17 cellular contexts compared by ENCODE assay signal in the genomic region with DNA sequence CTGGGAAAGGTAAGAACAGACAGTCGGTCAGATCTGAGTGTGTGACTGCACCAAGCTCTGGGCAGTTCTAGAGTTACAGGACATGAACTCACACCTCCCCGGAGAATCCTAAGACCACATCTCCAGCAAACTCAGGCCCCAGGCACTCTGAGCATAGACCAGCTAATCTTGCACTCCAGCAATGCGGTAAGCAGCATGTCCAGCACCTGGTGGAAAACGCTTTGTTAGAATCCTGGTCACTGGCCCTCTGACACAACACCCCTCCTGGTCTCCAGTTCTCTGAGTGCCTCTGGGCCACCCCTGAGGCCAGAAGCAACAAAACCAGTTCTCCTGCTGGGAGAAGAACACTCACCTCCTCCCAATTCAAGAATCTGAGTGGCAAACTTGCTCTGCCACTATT.
DNase-seq lines count a peak whose midpoint lies in the region; FAIRE-seq and TF ChIP-seq lines count a peak whose summit lies in the region.
"Had no signal": no experiment of that assay in that cellular context is flagged by ENCODE, and none has a peak within 500 bp of the region (broad histone marks: within the 10 kb centered on the region; RNA-seq: fewer than 3 reads in every experiment).

No MANE protein-coding gene starts in this region.

- FAIRE-seq in RCC 7860 (lab: Jason Lieb, UNC), result no peak
- FAIRE-seq: GM19239 had no signal

- TF ChIP-seq CTCF in PC-9 (conservative IDR thresholded peaks at IDR 0.05) (no peak), esophagus muscularis mucosa (IDR thresholded peaks at IDR 0.05) (no peak)

- TF ChIP-seq POLR2A in esophagus muscularis mucosa (IDR thresholded peaks at IDR 0.05; ENCODE audit: low read depth), result no peak

- 69% methylated on average over 3 of the region's 4 CpGs for WGBS in esophagus muscularis mucosa
- WGBS in trophoblast cell (ENCODE audit: extremely low coverage, insufficient coverage, insufficient read length), result no CpG with 5 or more reads among the region's 4 CpGs

- H3K9me3 Mint-ChIP-seq in immature natural killer cell, result no peaks in the 10 kb centered on the region

- H3K4me2 ChIP-seq in PC-9 (peak overlapping the region; percentile 58), trophoblast cell (ENCODE audit: low read length) (peak overlapping the region; percentile 25)
- H3K4me2 ChIP-seq: SK-N-SH had no signal

- DNase-seq in DMS79 (lab: John Stamatoyannopoulos, UW) (peak; percentile 66), PC-9 (peak; percentile 81 to 99), esophagus muscularis mucosa (ENCODE audit: extremely low spot score) (peak; percentile 88), trophoblast cell (peak; percentile 99 to 100), immature natural killer cell (no peak), DMS153 treated with DMSO at 0.1 percent for 48 hours (lab: John Stamatoyannopoulos, UW; ENCODE audit: unreplicated experiment) (no peak), RCC 7860 (ENCODE audit: low spot score) (no peak)
- DNase-seq: ACHN, AML-193, EL, MG63, NCI-H1105, NCI-H187, NCI-H226, NCI-H69, SK-N-SH had no signal

- no peak overlapping the region for H2BK12ac ChIP-seq in trophoblast cell (ENCODE audit: low read length)

- H3K79me2 ChIP-seq in PC-9 (ENCODE audit: low read depth) (no peaks in the 10 kb centered on the region), trophoblast cell (ENCODE audit: control insufficient read depth, insufficient read depth, low read length, poor library complexity) (no peaks in the 10 kb centered on the region)

- POLR2A ChIA-PET in PC-9 (lab: Charles Lee; ENCODE audit: unreplicated experiment), result interaction anchor here (0.6 to 1.3 kb wide), 2 partner anchors 95 to 482 kb away, joined by 3 to 8 read pairs; no protein-coding TSS in a partner anchor

- no peak overlapping the region for H2BK120ac ChIP-seq in trophoblast cell (ENCODE audit: insufficient read depth, low read length, poor library complexity)

- no peak overlapping the region for H3K14ac ChIP-seq in trophoblast cell (ENCODE audit: low read length)

- H2AFZ ChIP-seq in PC-9 (no peak overlapping the region), trophoblast cell (ENCODE audit: insufficient read depth, low read length, poor library complexity) (no peak overlapping the region)

- H3K4me3 ChIP-seq in PC-9 (0 out of 2 replicates have a peak overlapping the region, but pooled peaks have one; percentile 5), esophagus muscularis mucosa (no peak overlapping the region), trophoblast cell (ENCODE audit: low read depth, low read length) (no peak overlapping the region)
- H3K4me3 ChIP-seq: MG63 had no signal

- CTCF ChIA-PET in PC-9 (lab: Charles Lee), result interaction anchor here (0.6 kb wide), 1 partner anchor 721 kb away, joined by 3 read pairs; no protein-coding TSS in a partner anchor

- H3F3A ChIP-seq in PC-9 (ENCODE audit: insufficient read depth, low read depth), result peaks cover 57% of the 10 kb centered on the region

- no peak overlapping the region for H3K9ac ChIP-seq in trophoblast cell (ENCODE audit: low read length)
- H3K9ac ChIP-seq: SK-N-SH had no signal

- H3K23ac ChIP-seq in trophoblast cell (ENCODE audit: low read length), result no peak overlapping the region

- peaks cover 7% of the 10 kb centered on the region for H3K79me1 ChIP-seq in trophoblast cell (ENCODE audit: low read length)

- H3K4me1 ChIP-seq in PC-9 (replicated peaks; ENCODE audit: insufficient read depth) (peaks cover 83% of the 10 kb centered on the region), esophagus muscularis mucosa (no peaks in the 10 kb centered on the region), trophoblast cell (ENCODE audit: control insufficient read depth in 1 of 2, insufficient read depth in 2 of 2, low read length in 2 of 2) (peaks cover 13 to 28% of the 10 kb centered on the region in 2 experiments)

- no peak overlapping the region for H4K8ac ChIP-seq in trophoblast cell (ENCODE audit: low read depth, low read length)

- H3K27me3 Mint-ChIP-seq in immature natural killer cell (ENCODE audit: low read depth in 3 of 3), result peaks cover 2 to 9% (median 5%) of the 10 kb centered on the region in 3 donors

- no peaks in the 10 kb centered on the region for H3K36me3 Mint-ChIP-seq in immature natural killer cell

- H3K36me3 ChIP-seq in PC-9 (ENCODE audit: low read depth), result no peaks in the 10 kb centered on the region
- no peaks in the 10 kb centered on the region for H3K36me3 ChIP-seq in esophagus muscularis mucosa
- peaks cover 0 to 2% of the 10 kb centered on the region in 2 experiments for H3K36me3 ChIP-seq in trophoblast cell (ENCODE audit: control insufficient read depth in 1 of 2, insufficient read depth in 2 of 2, low read length in 2 of 2)
- H3K36me3 ChIP-seq: MG63 had no signal

- H4K20me1 ChIP-seq in PC-9 (ENCODE audit: insufficient read depth), result no peaks in the 10 kb centered on the region

- H3K27ac ChIP-seq in PC-9 (peak overlapping the region; percentile 89), esophagus muscularis mucosa (replicated peaks in 1 of 4) (no peak overlapping the region), trophoblast cell (ENCODE audit: low read depth, low read length) (peak overlapping the region; percentile 78)

- peak overlapping the region; percentile 43 for H3K18ac ChIP-seq in trophoblast cell (ENCODE audit: low read length)

- H2AK5ac ChIP-seq in trophoblast cell (ENCODE audit: low read length), result no peak overlapping the region

- H3K27me3 ChIP-seq in PC-9 (ENCODE audit: insufficient read depth, low read depth) (no peaks in the 10 kb centered on the region), esophagus muscularis mucosa (peaks cover 0 to 28% (median 0%) of the 10 kb centered on the region in 4 donors), trophoblast cell (ENCODE audit: insufficient read depth, low read length) (no peaks in the 10 kb centered on the region)
- H3K27me3 ChIP-seq: MG63 had no signal

- no TSS peak for BruUV-seq in PC-9 (replicated peaks; lab: Mats Ljungman, UMichigan)

- no peak overlapping the region for H3K27ac Mint-ChIP-seq in immature natural killer cell

- H3K9me3 ChIP-seq in PC-9 (ENCODE audit: insufficient read depth, low read depth) (peaks cover 7% of the 10 kb centered on the region), esophagus muscularis mucosa (no peaks in the 10 kb centered on the region), trophoblast cell (ENCODE audit: insufficient read depth, low read depth, low read length) (peaks cover 4% of the 10 kb centered on the region)
- H3K9me3 ChIP-seq: MG63, SK-N-SH had no signal

- no peak overlapping the region for H3K4ac ChIP-seq in trophoblast cell (ENCODE audit: low read depth, low read length)

- intact Hi-C loops in PC-9 (cut with micrococcal nuclease; ENCODE audit: unreplicated experiment), result loop anchor here (5.0 kb wide), 1 partner anchor 36 kb away; no protein-coding TSS in a partner anchor
- intact Hi-C loops in esophagus muscularis mucosa (cut with DNase I), result no loop called here

- no peak overlapping the region for H4K91ac ChIP-seq in trophoblast cell (ENCODE audit: low read depth, low read length)

- no peak for TF ChIP-seq EP300 in esophagus muscularis mucosa (IDR thresholded peaks at IDR 0.05)

- H4K12ac ChIP-seq in trophoblast cell (ENCODE audit: low read depth, low read length), result no peak overlapping the region

- H3K9me2 ChIP-seq in PC-9 (ENCODE audit: insufficient read depth), result no peaks in the 10 kb centered on the region
- H3K9me2 ChIP-seq: SK-N-SH had no signal

- no peaks in the 10 kb centered on the region for H3K4me1 Mint-ChIP-seq in immature natural killer cell

- H2BK5ac ChIP-seq in trophoblast cell (ENCODE audit: low read depth, low read length, poor library complexity), result no peak overlapping the region

- no peak overlapping the region for H3K4me3 Mint-ChIP-seq in immature natural killer cell

Comparison
In these comparisons a context has a peak if more than half of its experiments do, and no peak if none do; other contexts are left out.
1. DNase-seq: peak in DMS79 (single experiment), PC-9 (2 of 2), esophagus muscularis mucosa (single experiment) and trophoblast cell (2 of 2); none in immature natural killer cell (0 of 3), DMS153 treated with DMSO at 0.1 percent for 48 hours (single experiment) and RCC 7860 (single experiment).
2. H3K27ac ChIP-seq: peak in PC-9 (single experiment) and trophoblast cell (single experiment); none in esophagus muscularis mucosa (0 of 4).